Comparison of ENCODE assay signal across 1 cellular context in the genomic region with DNA sequence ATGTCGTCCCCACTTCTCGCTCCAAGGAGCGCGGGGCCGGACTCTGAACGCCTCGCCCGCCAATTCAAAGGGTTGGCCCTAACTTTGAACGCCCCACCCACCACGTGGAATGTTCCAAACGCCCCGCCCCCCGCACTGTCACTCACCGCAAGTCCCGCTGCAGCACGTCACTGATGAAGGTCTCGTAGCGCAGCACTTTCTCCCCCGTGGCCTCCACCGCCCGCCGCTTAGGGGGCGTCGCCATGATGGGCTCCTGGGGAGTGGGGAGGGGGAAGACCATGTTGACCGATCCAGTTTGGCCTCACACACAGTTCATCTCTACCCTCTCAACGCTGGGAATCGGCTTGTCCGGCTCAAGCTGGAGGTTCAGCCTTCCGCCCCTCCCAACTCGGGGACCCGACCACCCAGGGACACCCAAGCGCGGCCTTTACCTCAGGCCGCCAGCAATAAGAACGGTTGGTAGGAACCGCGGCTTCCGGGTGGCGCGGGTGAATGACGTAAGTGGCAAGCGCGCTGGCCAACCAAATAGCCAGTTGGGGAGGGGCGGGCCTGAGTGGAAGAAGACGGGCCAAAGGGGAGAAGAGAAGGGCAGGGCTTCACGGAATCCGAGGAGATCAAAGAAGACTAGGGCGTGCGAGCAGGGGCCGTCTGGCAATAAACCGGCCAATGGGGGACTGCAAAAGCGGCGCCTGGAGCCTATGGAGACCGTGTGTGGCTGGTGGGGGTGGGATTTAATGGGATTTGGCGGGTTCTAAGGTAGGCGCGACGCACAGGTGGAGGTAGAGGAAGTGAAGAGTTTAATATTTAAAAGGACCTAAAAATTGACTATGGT.
TF ChIP-seq lines count a peak whose summit lies in the region.

A gene with protein sequence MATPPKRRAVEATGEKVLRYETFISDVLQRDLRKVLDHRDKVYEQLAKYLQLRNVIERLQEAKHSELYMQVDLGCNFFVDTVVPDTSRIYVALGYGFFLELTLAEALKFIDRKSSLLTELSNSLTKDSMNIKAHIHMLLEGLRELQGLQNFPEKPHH (minus strand): TSS at position 497 of the 832 bp plus-strand sequence. CDS start 253 bp downstream, at position 244.

TF ChIP-seq in HepG2, 621 proteins besides CTCF, POLR2A, EP300 and RAD21 (continued from another document and continues in another):
- TF ChIP-seq ZNF326 (CRISPR knock-in tag; IDR thresholded peaks at IDR 0.05; ENCODE audit: borderline replicate concordance) (no peak), CHD4 (IDR thresholded peaks at IDR 0.05; ENCODE audit: borderline replicate concordance, low read length) (no peak), ZFP36L2 (CRISPR knock-in tag; IDR thresholded peaks at IDR 0.05) (no peak), TCF12 (IDR thresholded peaks at IDR 0.05) (no peak), TCF12 (CRISPR knock-in tag; IDR thresholded peaks at IDR 0.05) (no peak), GLI4 (CRISPR knock-in tag; IDR thresholded peaks at IDR 0.05; ENCODE audit: borderline replicate concordance) (no peak), GABPB1 (CRISPR knock-in tag; IDR thresholded peaks at IDR 0.05) (peak; percentile 89), HOXA3 (CRISPR knock-in tag; IDR thresholded peaks at IDR 0.05) (peak; percentile 65), NFKB2 (CRISPR knock-in tag; IDR thresholded peaks at IDR 0.05; ENCODE audit: borderline replicate concordance) (peak; percentile 53; the same call in 1 of the 2 replicates), CENPX (CRISPR knock-in tag; IDR thresholded peaks at IDR 0.05) (no peak), ZNF296 (CRISPR knock-in tag; conservative IDR thresholded peaks at IDR 0.05) (no peak), KMT2B (CRISPR knock-in tag; IDR thresholded peaks at IDR 0.05) (peak; percentile 75), FOXK2 (IDR thresholded peaks at IDR 0.05) (peak; percentile 44; the same call in 1 of the 2 replicates), MEF2D (CRISPR knock-in tag; IDR thresholded peaks at IDR 0.05) (peak; percentile 51; the same call in 1 of the 2 replicates), ZNF777 (CRISPR knock-in tag; IDR thresholded peaks at IDR 0.05) (peak; percentile 53; the same call in 1 of the 2 replicates), TMF1 (CRISPR knock-in tag; IDR thresholded peaks at IDR 0.05; ENCODE audit: low read depth) (0 out of 2 replicates have a peak, but pooled peaks have one; percentile 39), ZNF468 (CRISPR knock-in tag; IDR thresholded peaks at IDR 0.05) (0 out of 2 replicates have a peak, but pooled peaks have one; percentile 60), ZNF709 (CRISPR knock-in tag; IDR thresholded peaks at IDR 0.05) (peak; percentile 52; the same call in 1 of the 2 replicates), ERF (CRISPR knock-in tag; IDR thresholded peaks at IDR 0.05) (0 out of 2 replicates have a peak, but pooled peaks have one; percentile 19), SOX13 (IDR thresholded peaks at IDR 0.05) (no peak), SOX13 (CRISPR knock-in tag; conservative IDR thresholded peaks at IDR 0.05 in 1 of 2, IDR thresholded peaks at IDR 0.05 in 1 of 2) (0 out of 4 replicates have a peak, but pooled peaks of 1 of the 2 experiments have one; percentile 5), CHCHD3 (CRISPR knock-in tag; IDR thresholded peaks at IDR 0.05) (no peak), RXRB (CRISPR knock-in tag; IDR thresholded peaks at IDR 0.05; ENCODE audit: borderline replicate concordance) (peak; percentile 40; the same call in 1 of the 2 replicates), SP5 (CRISPR knock-in tag; IDR thresholded peaks at IDR 0.05; ENCODE audit: borderline replicate concordance, low read depth) (0 out of 2 replicates have a peak, but pooled peaks have one; percentile 26), FLYWCH1 (CRISPR knock-in tag; IDR thresholded peaks at IDR 0.05) (no peak), GATAD2A (CRISPR knock-in tag; IDR thresholded peaks at IDR 0.05) (peak; percentile 18; the same call in 1 of the 2 replicates), ZNF619 (CRISPR knock-in tag; IDR thresholded peaks at IDR 0.05) (peak; percentile 42; the same call in 1 of the 2 replicates), NR2C2 (CRISPR knock-in tag; IDR thresholded peaks at IDR 0.05; ENCODE audit: borderline replicate concordance) (peak; percentile 69), ZBTB20 (CRISPR knock-in tag; IDR thresholded peaks at IDR 0.05; ENCODE audit: borderline replicate concordance, low read depth) (no peak), ATF7 (IDR thresholded peaks at IDR 0.05) (peak; percentile 57), ATF7 (CRISPR knock-in tag; IDR thresholded peaks at IDR 0.05) (0 out of 2 replicates have a peak, but pooled peaks have one; percentile 48), POLR2AphosphoS5 (IDR thresholded peaks at IDR 0.05; ENCODE audit: low read depth, low read length) (peak; percentile 67), FOSL2 (CRISPR knock-in tag; IDR thresholded peaks at IDR 0.05) (peak; percentile 33; the same call in 1 of the 2 replicates), CHD2 (IDR thresholded peaks at IDR 0.05; ENCODE audit: low read depth, low read length) (peak; percentile 83), SALL1 (CRISPR knock-in tag; IDR thresholded peaks at IDR 0.05) (peak; percentile 70), NONO (IDR thresholded peaks at IDR 0.05) (no peak), NONO (CRISPR knock-in tag; conservative IDR thresholded peaks at IDR 0.05) (peak; percentile 59), SP2 (CRISPR knock-in tag; IDR thresholded peaks at IDR 0.05) (peak; percentile 79), JUND (CRISPR knock-in tag; IDR thresholded peaks at IDR 0.05) (no peak), GZF1 (CRISPR knock-in tag; IDR thresholded peaks at IDR 0.05) (no peak), ELF4 (CRISPR knock-in tag; IDR thresholded peaks at IDR 0.05; ENCODE audit: borderline replicate concordance) (peak; percentile 74; the same call in 1 of the 2 replicates), ZNF501 (CRISPR knock-in tag; IDR thresholded peaks at IDR 0.05) (peak; percentile 78), HNF4A (CRISPR knock-in tag; IDR thresholded peaks at IDR 0.05) (peak; percentile 52), ZSCAN31 (CRISPR knock-in tag; IDR thresholded peaks at IDR 0.05; ENCODE audit: low read depth) (0 out of 2 replicates have a peak, but pooled peaks have one; percentile 21), ZNF232 (CRISPR knock-in tag; IDR thresholded peaks at IDR 0.05; ENCODE audit: borderline replicate concordance) (peak; percentile 46; the same call in 1 of the 2 replicates), ZFP82 (CRISPR knock-in tag; IDR thresholded peaks at IDR 0.05; ENCODE audit: borderline replicate concordance) (0 out of 2 replicates have a peak, but pooled peaks have one; percentile 39)
- TF ChIP-seq, protein P1, sequence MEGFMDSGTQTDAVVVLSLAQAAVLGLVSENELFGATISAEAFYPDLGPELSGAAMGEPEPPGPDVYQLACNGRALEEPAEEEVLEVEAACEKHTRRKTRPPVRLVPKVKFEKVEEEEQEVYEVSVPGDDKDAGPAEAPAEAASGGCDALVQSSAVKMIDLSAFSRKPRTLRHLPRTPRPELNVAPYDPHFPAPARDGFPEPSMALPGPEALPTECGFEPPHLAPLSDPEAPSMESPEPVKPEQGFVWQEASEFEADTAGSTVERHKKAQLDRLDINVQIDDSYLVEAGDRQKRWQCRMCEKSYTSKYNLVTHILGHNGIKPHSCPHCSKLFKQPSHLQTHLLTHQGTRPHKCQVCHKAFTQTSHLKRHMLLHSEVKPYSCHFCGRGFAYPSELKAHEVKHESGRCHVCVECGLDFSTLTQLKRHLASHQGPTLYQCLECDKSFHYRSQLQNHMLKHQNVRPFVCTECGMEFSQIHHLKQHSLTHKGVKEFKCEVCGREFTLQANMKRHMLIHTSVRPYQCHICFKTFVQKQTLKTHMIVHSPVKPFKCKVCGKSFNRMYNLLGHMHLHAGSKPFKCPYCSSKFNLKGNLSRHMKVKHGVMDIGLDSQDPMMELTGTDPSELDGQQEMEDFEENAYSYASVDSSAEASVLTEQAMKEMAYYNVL (CRISPR knock-in tag; IDR thresholded peaks at IDR 0.05; ENCODE audit: borderline replicate concordance), result no peak
- TF ChIP-seq, protein P2, sequence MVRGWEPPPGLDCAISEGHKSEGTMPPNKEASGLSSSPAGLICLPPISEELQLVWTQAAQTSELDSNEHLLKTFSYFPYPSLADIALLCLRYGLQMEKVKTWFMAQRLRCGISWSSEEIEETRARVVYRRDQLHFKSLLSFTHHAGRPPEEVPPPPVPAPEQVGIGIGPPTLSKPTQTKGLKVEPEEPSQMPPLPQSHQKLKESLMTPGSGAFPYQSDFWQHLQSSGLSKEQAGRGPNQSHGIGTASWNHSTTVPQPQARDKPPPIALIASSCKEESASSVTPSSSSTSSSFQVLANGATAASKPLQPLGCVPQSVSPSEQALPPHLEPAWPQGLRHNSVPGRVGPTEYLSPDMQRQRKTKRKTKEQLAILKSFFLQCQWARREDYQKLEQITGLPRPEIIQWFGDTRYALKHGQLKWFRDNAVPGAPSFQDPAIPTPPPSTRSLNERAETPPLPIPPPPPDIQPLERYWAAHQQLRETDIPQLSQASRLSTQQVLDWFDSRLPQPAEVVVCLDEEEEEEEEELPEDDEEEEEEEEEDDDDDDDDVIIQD (CRISPR knock-in tag; IDR thresholded peaks at IDR 0.05; ENCODE audit: low read depth), result 0 out of 2 replicates have a peak, but pooled peaks have one; percentile 25
- TF ChIP-seq, protein P3, sequence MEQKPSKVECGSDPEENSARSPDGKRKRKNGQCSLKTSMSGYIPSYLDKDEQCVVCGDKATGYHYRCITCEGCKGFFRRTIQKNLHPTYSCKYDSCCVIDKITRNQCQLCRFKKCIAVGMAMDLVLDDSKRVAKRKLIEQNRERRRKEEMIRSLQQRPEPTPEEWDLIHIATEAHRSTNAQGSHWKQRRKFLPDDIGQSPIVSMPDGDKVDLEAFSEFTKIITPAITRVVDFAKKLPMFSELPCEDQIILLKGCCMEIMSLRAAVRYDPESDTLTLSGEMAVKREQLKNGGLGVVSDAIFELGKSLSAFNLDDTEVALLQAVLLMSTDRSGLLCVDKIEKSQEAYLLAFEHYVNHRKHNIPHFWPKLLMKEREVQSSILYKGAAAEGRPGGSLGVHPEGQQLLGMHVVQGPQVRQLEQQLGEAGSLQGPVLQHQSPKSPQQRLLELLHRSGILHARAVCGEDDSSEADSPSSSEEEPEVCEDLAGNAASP (CRISPR knock-in tag; IDR thresholded peaks at IDR 0.05; ENCODE audit: borderline replicate concordance), result peak; percentile 42; the same call in 1 of the 2 replicates
- TF ChIP-seq, protein P4, sequence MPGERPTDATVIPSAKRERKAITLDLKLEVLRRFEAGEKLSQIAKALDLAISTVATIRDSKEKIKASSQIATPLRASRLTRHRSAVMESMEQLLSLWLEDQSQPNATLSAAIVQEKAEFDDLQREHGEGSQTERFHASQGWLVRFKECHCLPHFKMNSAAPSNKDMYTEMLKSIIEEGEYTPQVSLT (CRISPR knock-in tag; IDR thresholded peaks at IDR 0.05; ENCODE audit: borderline replicate concordance, low read depth), result no peak
- TF ChIP-seq, protein P5, sequence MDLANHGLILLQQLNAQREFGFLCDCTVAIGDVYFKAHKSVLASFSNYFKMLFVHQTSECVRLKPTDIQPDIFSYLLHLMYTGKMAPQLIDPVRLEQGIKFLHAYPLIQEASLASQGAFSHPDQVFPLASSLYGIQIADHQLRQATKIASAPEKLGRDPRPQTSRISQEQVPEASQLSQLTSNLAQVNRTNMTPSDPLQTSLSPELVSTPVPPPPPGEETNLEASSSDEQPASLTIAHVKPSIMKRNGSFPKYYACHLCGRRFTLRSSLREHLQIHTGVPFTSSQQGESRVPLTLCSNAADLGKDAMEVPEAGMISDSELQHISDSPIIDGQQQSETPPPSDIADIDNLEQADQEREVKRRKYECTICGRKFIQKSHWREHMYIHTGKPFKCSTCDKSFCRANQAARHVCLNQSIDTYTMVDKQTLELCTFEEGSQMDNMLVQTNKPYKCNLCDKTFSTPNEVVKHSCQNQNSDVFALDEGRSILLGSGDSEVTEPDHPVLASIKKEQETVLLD (CRISPR knock-in tag; IDR thresholded peaks at IDR 0.05; ENCODE audit: low read depth), result 0 out of 2 replicates have a peak, but pooled peaks have one; percentile 53
- TF ChIP-seq, protein P6, sequence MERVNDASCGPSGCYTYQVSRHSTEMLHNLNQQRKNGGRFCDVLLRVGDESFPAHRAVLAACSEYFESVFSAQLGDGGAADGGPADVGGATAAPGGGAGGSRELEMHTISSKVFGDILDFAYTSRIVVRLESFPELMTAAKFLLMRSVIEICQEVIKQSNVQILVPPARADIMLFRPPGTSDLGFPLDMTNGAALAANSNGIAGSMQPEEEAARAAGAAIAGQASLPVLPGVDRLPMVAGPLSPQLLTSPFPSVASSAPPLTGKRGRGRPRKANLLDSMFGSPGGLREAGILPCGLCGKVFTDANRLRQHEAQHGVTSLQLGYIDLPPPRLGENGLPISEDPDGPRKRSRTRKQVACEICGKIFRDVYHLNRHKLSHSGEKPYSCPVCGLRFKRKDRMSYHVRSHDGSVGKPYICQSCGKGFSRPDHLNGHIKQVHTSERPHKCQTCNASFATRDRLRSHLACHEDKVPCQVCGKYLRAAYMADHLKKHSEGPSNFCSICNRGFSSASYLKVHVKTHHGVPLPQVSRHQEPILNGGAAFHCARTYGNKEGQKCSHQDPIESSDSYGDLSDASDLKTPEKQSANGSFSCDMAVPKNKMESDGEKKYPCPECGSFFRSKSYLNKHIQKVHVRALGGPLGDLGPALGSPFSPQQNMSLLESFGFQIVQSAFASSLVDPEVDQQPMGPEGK (CRISPR knock-in tag; IDR thresholded peaks at IDR 0.05), result peak; percentile 25; the same call in 1 of the 2 replicates
- TF ChIP-seq, protein P7, sequence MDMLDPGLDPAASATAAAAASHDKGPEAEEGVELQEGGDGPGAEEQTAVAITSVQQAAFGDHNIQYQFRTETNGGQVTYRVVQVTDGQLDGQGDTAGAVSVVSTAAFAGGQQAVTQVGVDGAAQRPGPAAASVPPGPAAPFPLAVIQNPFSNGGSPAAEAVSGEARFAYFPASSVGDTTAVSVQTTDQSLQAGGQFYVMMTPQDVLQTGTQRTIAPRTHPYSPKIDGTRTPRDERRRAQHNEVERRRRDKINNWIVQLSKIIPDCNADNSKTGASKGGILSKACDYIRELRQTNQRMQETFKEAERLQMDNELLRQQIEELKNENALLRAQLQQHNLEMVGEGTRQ (IDR thresholded peaks at IDR 0.05; ENCODE audit: low read depth, low read length), result no peak
- TF ChIP-seq, protein P7 (CRISPR knock-in tag; IDR thresholded peaks at IDR 0.05; ENCODE audit: borderline replicate concordance), result no peak; the same call in 1 of the 2 replicates
- TF ChIP-seq, protein P8, sequence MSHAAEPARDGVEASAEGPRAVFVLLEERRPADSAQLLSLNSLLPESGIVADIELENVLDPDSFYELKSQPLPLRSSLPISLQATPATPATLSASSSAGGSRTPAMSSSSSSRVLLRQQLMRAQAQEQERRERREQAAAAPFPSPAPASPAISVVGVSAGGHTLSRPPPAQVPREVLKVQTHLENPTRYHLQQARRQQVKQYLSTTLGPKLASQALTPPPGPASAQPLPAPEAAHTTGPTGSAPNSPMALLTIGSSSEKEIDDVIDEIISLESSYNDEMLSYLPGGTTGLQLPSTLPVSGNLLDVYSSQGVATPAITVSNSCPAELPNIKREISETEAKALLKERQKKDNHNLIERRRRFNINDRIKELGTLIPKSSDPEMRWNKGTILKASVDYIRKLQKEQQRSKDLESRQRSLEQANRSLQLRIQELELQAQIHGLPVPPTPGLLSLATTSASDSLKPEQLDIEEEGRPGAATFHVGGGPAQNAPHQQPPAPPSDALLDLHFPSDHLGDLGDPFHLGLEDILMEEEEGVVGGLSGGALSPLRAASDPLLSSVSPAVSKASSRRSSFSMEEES (CRISPR knock-in tag; IDR thresholded peaks at IDR 0.05), result 0 out of 2 replicates have a peak, but pooled peaks have one; percentile 4
